Comparison of ENCODE assay signal across 15 cellular contexts in genomic region chr7:124992881-124993562, GRCh38.
DNase-seq lines count a peak whose midpoint lies in the region; ATAC-seq, FAIRE-seq and TF ChIP-seq lines count a peak whose summit lies in the region.
"Had no signal": no experiment of that assay in that cellular context is flagged by ENCODE, and none has a peak within 500 bp of the region (broad histone marks: within the 10 kb centered on the region; RNA-seq: fewer than 3 reads in every experiment).

No MANE protein-coding gene starts in this region.

- H3K36me3 ChIP-seq in astrocyte (ENCODE audit: insufficient read depth, low read length) (no peaks in the 10 kb centered on the region), kidney epithelial cell (ENCODE audit: control insufficient read depth, insufficient read depth, low read length) (no peaks in the 10 kb centered on the region)
- H3K36me3 ChIP-seq: ovary had no signal

- peak overlapping the region; percentile 76 for H3K4me2 ChIP-seq in astrocyte (ENCODE audit: low read length)

- ATAC-seq in HG03378 (IDR thresholded peaks at IDR 0.05; ENCODE audit: unreplicated experiment): no peak
- ATAC-seq in activated CD4-positive, alpha-beta T cell treated with anti-CD3 and anti-CD28 coated beads for 36 hours: no peak

- peak overlapping the region; percentile 82 for H3K27ac ChIP-seq in astrocyte (ENCODE audit: low read depth, low read length)
- H3K27ac ChIP-seq: ovary, SK-N-MC had no signal

- H3K27ac Mint-ChIP-seq in astrocyte (ENCODE audit: unreplicated experiment): peak overlapping the region; percentile 92
- no peak overlapping the region for H3K27ac Mint-ChIP-seq in activated CD4-positive, alpha-beta T cell treated with anti-CD3 and anti-CD28 coated beads for 36 hours
- H3K27ac Mint-ChIP-seq: activated CD4-positive, alpha-beta memory T cell treated with anti-CD3 and anti-CD28 coated beads for 36 hours; activated naive CD8-positive, alpha-beta T cell had no signal

- in situ Hi-C loops in ACHN (cut with HindIII; ENCODE audit: low pct_ligation_motif_present, low pct_unique_long_range_greater_than_20kb, low sequenced_read_pairs): no loop called here

- peak overlapping the region; percentile 59 for H3K4me3 Mint-ChIP-seq in astrocyte (ENCODE audit: unreplicated experiment)
- H3K4me3 Mint-ChIP-seq in activated CD4-positive, alpha-beta T cell treated with anti-CD3 and anti-CD28 coated beads for 36 hours: no peak overlapping the region
- H3K4me3 Mint-ChIP-seq: activated CD4-positive, alpha-beta memory T cell treated with anti-CD3 and anti-CD28 coated beads for 36 hours; activated naive CD8-positive, alpha-beta T cell had no signal

- H3K4me3 ChIP-seq in astrocyte (ENCODE audit: insufficient read depth, low read depth, low read length) (peak overlapping the region; percentile 45), kidney epithelial cell (ENCODE audit: low read depth, low read length) (no peak overlapping the region)
- H3K4me3 ChIP-seq: ovary, SK-N-MC had no signal

- FAIRE-seq in astrocyte (lab: Jason Lieb, UNC): peak; percentile 91

- peaks cover 21% of the 10 kb centered on the region for H3K4me1 ChIP-seq in astrocyte (ENCODE audit: insufficient read depth, low read length)

- no peak overlapping the region for H2AFZ ChIP-seq in astrocyte (ENCODE audit: low read depth, low read length)

- H3K27me3 ChIP-seq in astrocyte (ENCODE audit: insufficient read depth, low read length) (no peaks in the 10 kb centered on the region), kidney epithelial cell (ENCODE audit: control insufficient read depth, insufficient read depth, low read length) (no peaks in the 10 kb centered on the region)
- H3K27me3 ChIP-seq: ovary had no signal

- peaks cover 10% of the 10 kb centered on the region for H3K4me1 Mint-ChIP-seq in astrocyte (ENCODE audit: low read depth, unreplicated experiment)
- no peaks in the 10 kb centered on the region for H3K4me1 Mint-ChIP-seq in activated CD4-positive, alpha-beta T cell treated with anti-CD3 and anti-CD28 coated beads for 36 hours

- DNase-seq in ACHN (peak; percentile 78), HS-27A (ENCODE audit: low read depth) (peak; percentile 27), astrocyte (ENCODE audit: low read depth) (peak; percentile 95), kidney epithelial cell (ENCODE audit: low read depth) (peak; percentile 67), NCI-H345 (lab: John Stamatoyannopoulos, UW) (no peak), SHP77 treated with DMSO at 0.1 percent for 48 hours (lab: John Stamatoyannopoulos, UW) (no peak)
- no peak for DNase-seq in activated CD4-positive, alpha-beta T cell treated with anti-CD3 and anti-CD28 coated beads for 36 hours
- DNase-seq: activated CD4-positive, alpha-beta memory T cell treated with anti-CD3 and anti-CD28 coated beads for 36 hours; C1 segment of cervical spinal cord; KBM-7; NCI-H2227 treated with DMSO at 0.1 percent for 48 hours; ovary had no signal

- peaks cover 5% of the 10 kb centered on the region for H3K9me3 Mint-ChIP-seq in astrocyte (ENCODE audit: unreplicated experiment)
- H3K9me3 Mint-ChIP-seq in activated CD4-positive, alpha-beta T cell treated with anti-CD3 and anti-CD28 coated beads for 36 hours (ENCODE audit: low read depth): peaks cover 2% of the 10 kb centered on the region

- CTCF ChIA-PET in activated CD4-positive, alpha-beta T cell treated with anti-CD3 and anti-CD28 coated beads for 36 hours (lab: Charles Lee): no interaction called here

- H3K79me2 ChIP-seq in astrocyte (ENCODE audit: insufficient read depth, low read length): no peaks in the 10 kb centered on the region

- peak overlapping the region; percentile 64 for H3K9ac ChIP-seq in astrocyte (ENCODE audit: low read length)

- intact Hi-C loops in activated CD4-positive, alpha-beta T cell treated with anti-CD3 and anti-CD28 coated beads for 36 hours (cut with DNase I, micrococcal nuclease): no loop called here

- H3K9me3 ChIP-seq in astrocyte (ENCODE audit: insufficient read depth, low read depth, low read length): no peaks in the 10 kb centered on the region
- H3K9me3 ChIP-seq: ovary had no signal

- no peaks in the 10 kb centered on the region for H3K27me3 Mint-ChIP-seq in astrocyte (ENCODE audit: low read depth, unreplicated experiment)
- H3K27me3 Mint-ChIP-seq in activated CD4-positive, alpha-beta T cell treated with anti-CD3 and anti-CD28 coated beads for 36 hours: no peaks in the 10 kb centered on the region
- H3K27me3 Mint-ChIP-seq: activated CD4-positive, alpha-beta memory T cell treated with anti-CD3 and anti-CD28 coated beads for 36 hours; activated naive CD8-positive, alpha-beta T cell had no signal

- POLR2A ChIA-PET in activated CD4-positive, alpha-beta T cell treated with anti-CD3 and anti-CD28 coated beads for 36 hours (lab: Charles Lee): no interaction called here

- TF ChIP-seq CTCF in astrocyte (IDR thresholded peaks at IDR 0.05; ENCODE audit: insufficient read depth, low read depth, low read length) (no peak), kidney epithelial cell (IDR thresholded peaks at IDR 0.05; ENCODE audit: insufficient read depth, low read length, poor library complexity, severe bottlenecking) (no peak)

- H4K20me1 ChIP-seq in astrocyte (ENCODE audit: insufficient read depth, low read length): no peaks in the 10 kb centered on the region

- peaks cover 2% of the 10 kb centered on the region for H3K36me3 Mint-ChIP-seq in astrocyte (ENCODE audit: low read depth, unreplicated experiment)
- no peaks in the 10 kb centered on the region for H3K36me3 Mint-ChIP-seq in activated CD4-positive, alpha-beta T cell treated with anti-CD3 and anti-CD28 coated beads for 36 hours (ENCODE audit: low read depth)
- H3K36me3 Mint-ChIP-seq: activated CD4-positive, alpha-beta memory T cell treated with anti-CD3 and anti-CD28 coated beads for 36 hours had no signal

Comparison
In these comparisons a context has a peak if more than half of its experiments do, and no peak if none do; other contexts are left out.
1. DNase-seq: peak in ACHN (single experiment), HS-27A (single experiment), astrocyte (single experiment) and kidney epithelial cell (single experiment); none in NCI-H345 (single experiment), SHP77 treated with DMSO at 0.1 percent for 48 hours (single experiment) and activated CD4-positive, alpha-beta T cell treated with anti-CD3 and anti-CD28 coated beads for 36 hours (single experiment).